Comparison of ENCODE assay signal across 15 cellular contexts in genomic region chr3:111936191-111936841, GRCh38. TPM values are rescaled to one million over a fixed set of nuclear protein-coding genes. Genes with fewer than 3 reads are reported as not detected.
DNase-seq lines count a peak whose midpoint lies in the region; ATAC-seq, FAIRE-seq and TF ChIP-seq lines count a peak whose summit lies in the region.
"Had no signal": no experiment of that assay in that cellular context is flagged by ENCODE, and none has a peak within 500 bp of the region (broad histone marks: within the 10 kb centered on the region; RNA-seq: fewer than 3 reads in every experiment).

No MANE protein-coding gene starts in this region.

- no peak; a peak in 1 of 5 replicates for TF ChIP-seq RAD21 in A549 (conservative IDR thresholded peaks at IDR 0.05 in 1 of 2, IDR thresholded peaks at IDR 0.05 in 1 of 2)

- no peak overlapping the region for H3K27ac Mint-ChIP-seq in T-helper 2 cell treated with Interferon-gamma antibody and Interleukin-4, amounts not matched to agents 5 μg/mL and 100 μg/mL, for 36 hours
- H3K27ac Mint-ChIP-seq: H9 had no signal

- CTCF ChIA-PET in A549 (lab: Yijun Ruan, JAX): interaction anchor here (1.0 to 3.0 kb wide), 4 partner anchors 31 to 220 kb away, joined by 3 to 14 read pairs (median 5); no protein-coding TSS in a partner anchor

- H3K4me2 ChIP-seq in A549: peak overlapping the region; percentile 57

- H3K27me3 ChIP-seq in ovary: no peaks in the 10 kb centered on the region
- H3K27me3 ChIP-seq: esophagus squamous epithelium, upper lobe of right lung had no signal

- TF ChIP-seq EP300 in A549 (IDR thresholded peaks at IDR 0.05): peak; percentile 39 to 44; a peak in 2 of 5 replicates
- no peak for TF ChIP-seq EP300 in ovary (IDR thresholded peaks at IDR 0.05)

- ATAC-seq in A549: peak; percentile 91 to 93
- ATAC-seq in HG03159 (IDR thresholded peaks at IDR 0.05; ENCODE audit: unreplicated experiment): no peak
- ATAC-seq: upper lobe of right lung had no signal

- H3K9me3 ChIP-seq in A549: no peaks in the 10 kb centered on the region
- no peaks in the 10 kb centered on the region for H3K9me3 ChIP-seq in ovary
- H3K9me3 ChIP-seq: esophagus squamous epithelium, lower lobe of right lung, prostate gland, upper lobe of right lung had no signal

- H3K27me3 Mint-ChIP-seq in T-helper 2 cell treated with Interferon-gamma antibody and Interleukin-4, amounts not matched to agents 5 μg/mL and 100 μg/mL, for 36 hours (ENCODE audit: low read depth): peaks cover 15% of the 10 kb centered on the region

- H3K4me3 ChIP-seq in A549 (no peak overlapping the region), ovary (no peak overlapping the region)
- H3K4me3 ChIP-seq: esophagus squamous epithelium, lower lobe of right lung, prostate gland, upper lobe of right lung had no signal

- H3K4me1 ChIP-seq in A549: peaks cover 49% of the 10 kb centered on the region
- H3K4me1 ChIP-seq in ovary (ENCODE audit: insufficient read depth): no peaks in the 10 kb centered on the region

- DNase-seq in A549 (ENCODE audit: low read depth in 1 of 2, low spot score in 1 of 2) (peak; percentile 40 to 48), HPDE6-E6E7 (ENCODE audit: extremely low spot score) (peak; percentile 13), amniotic epithelial cell (ENCODE audit: low read depth) (peak; percentile 62), foreskin melanocyte (peak; percentile 58), ovary (no peak), SK-N-DZ (ENCODE audit: low spot score) (no peak)
- DNase-seq in T-helper 2 cell treated with Interferon-gamma antibody and Interleukin-4, amounts not matched to agents 5 μg/mL and 100 μg/mL, for 36 hours (ENCODE audit: low spot score): no peak
- DNase-seq: esophagus squamous epithelium, H9, lower lobe of right lung, MV-4-11, NCI-H82, upper lobe of right lung had no signal

- H3K9me3 Mint-ChIP-seq in T-helper 2 cell treated with Interferon-gamma antibody and Interleukin-4, amounts not matched to agents 5 μg/mL and 100 μg/mL, for 36 hours: no peaks in the 10 kb centered on the region
- H3K9me3 Mint-ChIP-seq: H9 had no signal

- H3K36me3 ChIP-seq in ovary: no peaks in the 10 kb centered on the region
- H3K36me3 ChIP-seq: prostate gland had no signal

- no peaks in the 10 kb centered on the region for H3K36me3 Mint-ChIP-seq in T-helper 2 cell treated with Interferon-gamma antibody and Interleukin-4, amounts not matched to agents 5 μg/mL and 100 μg/mL, for 36 hours (ENCODE audit: low read depth)

- H3K4me3 Mint-ChIP-seq in T-helper 2 cell treated with Interferon-gamma antibody and Interleukin-4, amounts not matched to agents 5 μg/mL and 100 μg/mL, for 36 hours: no peak overlapping the region
- H3K4me3 Mint-ChIP-seq: H9 had no signal

- no peaks in the 10 kb centered on the region for H3K4me1 Mint-ChIP-seq in T-helper 2 cell treated with Interferon-gamma antibody and Interleukin-4, amounts not matched to agents 5 μg/mL and 100 μg/mL, for 36 hours (ENCODE audit: low read depth)
- H3K4me1 Mint-ChIP-seq: H9 had no signal

- intact Hi-C loops in ovary (cut with DNase I): no loop called here

- TF ChIP-seq POLR2A in A549 (IDR thresholded peaks at IDR 0.05; ENCODE audit: low read length) (no peak), ovary (IDR thresholded peaks at IDR 0.05) (no peak)

- H3K27ac ChIP-seq in A549 (peak overlapping the region; percentile 58 to 88), ovary (no peak overlapping the region)
- H3K27ac ChIP-seq: esophagus squamous epithelium, lower lobe of right lung, prostate gland, upper lobe of right lung had no signal

- FAIRE-seq in A549 (lab: Jason Lieb, UNC): no peak

- TF ChIP-seq CTCF in A549 (IDR thresholded peaks at IDR 0.05) (no peak), ovary (IDR thresholded peaks at IDR 0.05) (no peak)

- POLR2A ChIA-PET in A549 (lab: Yijun Ruan, JAX): interaction anchor here (1.1 to 1.8 kb wide), 4 partner anchors 16 to 42 kb away, joined by 4 to 11 read pairs (median 4); partner anchors contain the start of gene ABHD10

TF ChIP-seq in A549, 52 proteins besides CTCF, POLR2A, EP300 and RAD21:
- TF ChIP-seq CEBPB (IDR thresholded peaks at IDR 0.05) (peak in 1 of 2 experiments; percentile 11; a peak in 1 of 4 replicates), JUNB (IDR thresholded peaks at IDR 0.05) (peak; percentile 75), MAX (IDR thresholded peaks at IDR 0.05) (peak; percentile 28; the same call in 1 of the 2 replicates), GATA3 (IDR thresholded peaks at IDR 0.05; ENCODE audit: borderline replicate concordance) (peak; percentile 83; the same call in 1 of the 2 replicates), FOSL2 (IDR thresholded peaks at IDR 0.05) (0 out of 2 replicates have a peak, but pooled peaks have one; percentile 31), FOSL2 (CRISPR knock-in tag; IDR thresholded peaks at IDR 0.05) (peak; percentile 63), CBX2 (IDR thresholded peaks at IDR 0.05; ENCODE audit: borderline replicate concordance, low read depth) (no peak), POLR2AphosphoS2 (conservative IDR thresholded peaks at IDR 0.05; ENCODE audit: low read length) (no peak), ZC3H11A (IDR thresholded peaks at IDR 0.05) (no peak), MAFK (IDR thresholded peaks at IDR 0.05; ENCODE audit: partially characterized antibody) (peak; percentile 3), BCL3 (IDR thresholded peaks at IDR 0.05) (0 out of 3 replicates have a peak, but pooled peaks have one; percentile 19)

RNA-seq across cellular contexts. Expression of gene ABHD10, which starts 42.5 kb away (rescaled TPM):
- polyA plus RNA-seq in A549 (2011; rRNA removed) (39.7 and 42.1 TPM in 2 replicates), A549 (2017; fragmentation: RNase III; extraction: RNeasy Plus Mini Kit Qiagen cat#74134 plus additional on column Dnase treatment) (31.8 to 34.0 TPM (median 33.2 TPM) in 3 replicates), ovary (10 to 100 TPM; 20.5 to 36.4 TPM)
- polyA plus RNA-seq in A549 (2012; cell fraction: cytosol; rRNA removed): 14.8 and 16.3 TPM in 2 replicates
- 7.3 and 7.6 TPM in 2 replicates for polyA plus RNA-seq in A549 (2012; cell fraction: nucleus; rRNA removed)
- polyA minus RNA-seq in A549 (2011; rRNA and poly(A)+ RNA removed): 17.5 and 21.1 TPM in 2 replicates
- total RNA-seq in ovary: 10 to 100 TPM; 18.2 to 37.0 (median 27.9) TPM
- polyA plus RNA-seq in SK-N-DZ (2014; cell fraction: cytosol; rRNA removed): 38.3 and 42.9 TPM in 2 replicates
- 44.0 and 56.2 TPM in 2 replicates for polyA plus RNA-seq in SK-N-DZ (2014; cell fraction: nucleus; rRNA removed)

Comparison
In these comparisons a context has a peak if more than half of its experiments do, and no peak if none do; other contexts are left out.
1. DNase-seq: peak in A549 (2 of 2), HPDE6-E6E7 (single experiment), amniotic epithelial cell (single experiment) and foreskin melanocyte (single experiment); none in ovary (0 of 5), T-helper 2 cell treated with Interferon-gamma antibody and Interleukin-4, amounts not matched to agents 5 μg/mL and 100 μg/mL, for 36 hours (single experiment) and SK-N-DZ (single experiment).
2. H3K27ac ChIP-seq: peak in A549 (2 of 2); none in ovary (0 of 2).